11 cellular contexts compared by ENCODE assay signal in genomic region chr13:28313579-28313978, GRCh38.
A peak's percentile ranks its signal among the peaks of the same experiment; 100 is the strongest.
DNase-seq lines count a peak whose midpoint lies in the region; ATAC-seq and TF ChIP-seq lines count a peak whose summit lies in the region.
"Had no signal": no experiment of that assay in that cellular context is flagged by ENCODE, and none has a peak within 500 bp of the region (broad histone marks: within the 10 kb centered on the region; RNA-seq: fewer than 3 reads in every experiment).

No MANE protein-coding gene starts in this region.

- no peak overlapping the region for H3K4ac ChIP-seq in mesendoderm (ENCODE audit: low read depth, low read length)

- ATAC-seq in activated CD8-positive, alpha-beta T cell treated with anti-CD3 and anti-CD28 coated beads for 36 hours = peak; percentile 53
- ATAC-seq in stimulated activated effector memory CD8-positive, alpha-beta T cell treated with anti-CD3 and anti-CD28 coated beads, Interleukin-12 subunit alpha, Interleukin-12 subunit beta, amount 100 ng/mL, for 72 hours = no peak

- no peak overlapping the region for H2AK5ac ChIP-seq in mesendoderm (ENCODE audit: low read length)

- H2BK15ac ChIP-seq in mesendoderm (replicated peaks; ENCODE audit: low read depth) = no peak overlapping the region

- WGBS in mesendoderm (ENCODE audit: extremely low coverage, insufficient coverage, low lambda C conversion rate) = no CpG with 5 or more reads among the region's 6 CpGs

- no peaks in the 10 kb centered on the region for H3K9me3 ChIP-seq in effector memory CD4-positive, alpha-beta T cell (ENCODE audit: control insufficient read depth, low read length)

- H3K9ac ChIP-seq in mesendoderm (ENCODE audit: low read length) = no peak overlapping the region

- H4K8ac ChIP-seq in mesendoderm (ENCODE audit: low read depth, low read length) = no peak overlapping the region

- no peaks in the 10 kb centered on the region for H3K27me3 Mint-ChIP-seq in activated CD8-positive, alpha-beta T cell treated with anti-CD3 and anti-CD28 coated beads for 36 hours

- intact Hi-C loops in activated CD8-positive, alpha-beta T cell treated with anti-CD3 and anti-CD28 coated beads for 36 hours (cut with micrococcal nuclease) = no loop called here

- no peak overlapping the region for H2BK5ac ChIP-seq in mesendoderm (ENCODE audit: low read length)

- H3K23ac ChIP-seq in mesendoderm (ENCODE audit: low read length) = no peak overlapping the region

- no peaks in the 10 kb centered on the region for H3K4me1 Mint-ChIP-seq in activated CD8-positive, alpha-beta T cell treated with anti-CD3 and anti-CD28 coated beads for 36 hours (ENCODE audit: low read depth)
- no peaks in the 10 kb centered on the region for H3K4me1 Mint-ChIP-seq in stimulated activated effector memory CD8-positive, alpha-beta T cell treated with anti-CD3 and anti-CD28 coated beads, Interleukin-12 subunit alpha, Interleukin-12 subunit beta, amount 100 ng/mL, for 72 hours

- no peak overlapping the region for H4K5ac ChIP-seq in mesendoderm (ENCODE audit: low read length)

- POLR2A ChIA-PET in activated CD8-positive, alpha-beta T cell treated with anti-CD3 and anti-CD28 coated beads for 36 hours (lab: Charles Lee) = no interaction called here

- H3K27ac Mint-ChIP-seq in activated CD8-positive, alpha-beta T cell treated with anti-CD3 and anti-CD28 coated beads for 36 hours = no peak overlapping the region
- no peak overlapping the region for H3K27ac Mint-ChIP-seq in stimulated activated effector memory CD8-positive, alpha-beta T cell treated with anti-CD3 and anti-CD28 coated beads, Interleukin-12 subunit alpha, Interleukin-12 subunit beta, amount 100 ng/mL, for 72 hours

- no peaks in the 10 kb centered on the region for H3K27me3 ChIP-seq in mesendoderm (ENCODE audit: insufficient read depth, low read length, poor library complexity)
- H3K27me3 ChIP-seq in effector memory CD4-positive, alpha-beta T cell (replicated peaks; ENCODE audit: control insufficient read depth, insufficient read depth, low read length, poor library complexity, severe bottlenecking) = no peaks in the 10 kb centered on the region

- no peaks in the 10 kb centered on the region for H3K79me1 ChIP-seq in mesendoderm (ENCODE audit: low read length)

- H3K18ac ChIP-seq in mesendoderm (ENCODE audit: low read length) = no peak overlapping the region

- no peaks in the 10 kb centered on the region for H3K4me1 ChIP-seq in mesendoderm (ENCODE audit: control insufficient read depth, low read depth, low read length)
- H3K4me1 ChIP-seq in effector memory CD4-positive, alpha-beta T cell (ENCODE audit: control insufficient read depth, insufficient read depth, low read length, poor library complexity, severe bottlenecking) = no peaks in the 10 kb centered on the region

- no peak overlapping the region for H3K27ac ChIP-seq in mesendoderm (ENCODE audit: low read depth, low read length)
- H3K27ac ChIP-seq in effector memory CD4-positive, alpha-beta T cell (ENCODE audit: insufficient read depth, low read length, poor library complexity, severe bottlenecking) = no peak overlapping the region
- H3K27ac ChIP-seq: PC-9 had no signal

- no peaks in the 10 kb centered on the region for H3K9me3 Mint-ChIP-seq in activated CD8-positive, alpha-beta T cell treated with anti-CD3 and anti-CD28 coated beads for 36 hours
- no peaks in the 10 kb centered on the region for H3K9me3 Mint-ChIP-seq in stimulated activated effector memory CD8-positive, alpha-beta T cell treated with anti-CD3 and anti-CD28 coated beads, Interleukin-12 subunit alpha, Interleukin-12 subunit beta, amount 100 ng/mL, for 72 hours

- no peaks in the 10 kb centered on the region for H3K36me3 Mint-ChIP-seq in activated CD8-positive, alpha-beta T cell treated with anti-CD3 and anti-CD28 coated beads for 36 hours (ENCODE audit: low read depth)
- H3K36me3 Mint-ChIP-seq in stimulated activated effector memory CD8-positive, alpha-beta T cell treated with anti-CD3 and anti-CD28 coated beads, Interleukin-12 subunit alpha, Interleukin-12 subunit beta, amount 100 ng/mL, for 72 hours = no peaks in the 10 kb centered on the region

- CTCF ChIA-PET in activated CD8-positive, alpha-beta T cell treated with anti-CD3 and anti-CD28 coated beads for 36 hours (lab: Charles Lee) = interaction anchor here (1.8 to 3.2 kb wide), 2 partner anchors 11 to 21 kb away, joined by 5 to 15 read pairs; no protein-coding TSS in a partner anchor

- H3K56ac ChIP-seq in mesendoderm (ENCODE audit: low read length) = no peak overlapping the region

- H3K36me3 ChIP-seq in mesendoderm (ENCODE audit: control insufficient read depth, insufficient read depth, low read length) = no peaks in the 10 kb centered on the region
- no peaks in the 10 kb centered on the region for H3K36me3 ChIP-seq in effector memory CD4-positive, alpha-beta T cell (ENCODE audit: control insufficient read depth, insufficient read depth, low read length)

- H3K4me3 Mint-ChIP-seq in activated CD8-positive, alpha-beta T cell treated with anti-CD3 and anti-CD28 coated beads for 36 hours = no peak overlapping the region
- no peak overlapping the region for H3K4me3 Mint-ChIP-seq in stimulated activated effector memory CD8-positive, alpha-beta T cell treated with anti-CD3 and anti-CD28 coated beads, Interleukin-12 subunit alpha, Interleukin-12 subunit beta, amount 100 ng/mL, for 72 hours

- no peak overlapping the region for H2BK120ac ChIP-seq in mesendoderm (ENCODE audit: low read depth, low read length)

- H3K4me3 ChIP-seq in HFF-Myc (replicated peaks; ENCODE audit: low read depth, low read length) (no peak overlapping the region), mesendoderm (ENCODE audit: low read length) (no peak overlapping the region)
- no peak overlapping the region for H3K4me3 ChIP-seq in effector memory CD4-positive, alpha-beta T cell (ENCODE audit: insufficient read depth, low read depth, low read length, poor library complexity, severe bottlenecking)
- H3K4me3 ChIP-seq: PC-9 had no signal

- peak; percentile 50 for TF ChIP-seq CTCF in HFF-Myc (IDR thresholded peaks at IDR 0.05; ENCODE audit: low read depth, low read length, missing control alignments)
- peak; percentile 42 for TF ChIP-seq CTCF in activated CD8-positive, alpha-beta T cell treated with anti-CD3 and anti-CD28 coated beads for 36 hours (IDR thresholded peaks at IDR 0.05)

- H3K79me2 ChIP-seq in mesendoderm (ENCODE audit: control insufficient read depth, insufficient read depth, low read length) = no peaks in the 10 kb centered on the region

- no peak overlapping the region for H3K4me2 ChIP-seq in mesendoderm (ENCODE audit: low read length)
- H3K4me2 ChIP-seq: PC-9 had no signal

- DNase-seq in NOMO-1 treated with DMSO at 0.1 percent for 48 hours (lab: John Stamatoyannopoulos, UW; ENCODE audit: unreplicated experiment) (peak; percentile 30), NOMO-1 treated with dmso at 0.1 percent for 144 hours (lab: John Stamatoyannopoulos, UW; ENCODE audit: unreplicated experiment) (no peak), HFF-Myc (ENCODE audit: extremely low read depth, low read depth) (no peak), mesendoderm (peak; percentile 54), NCI-H2196 (lab: John Stamatoyannopoulos, UW; ENCODE audit: unreplicated experiment) (no peak)
- peak; percentile 62 for DNase-seq in activated CD8-positive, alpha-beta T cell treated with anti-CD3 and anti-CD28 coated beads for 36 hours
- DNase-seq in stimulated activated effector memory CD8-positive, alpha-beta T cell treated with anti-CD3 and anti-CD28 coated beads, Interleukin-12 subunit alpha, Interleukin-12 subunit beta, amount 100 ng/mL, for 72 hours (ENCODE audit: low spot score in 2 of 2) = no peak
- DNase-seq in effector memory CD4-positive, alpha-beta T cell = no peak
- DNase-seq: C1 segment of cervical spinal cord; effector CD4-positive, alpha-beta T cell; PC-9 had no signal

Comparison
In these comparisons a context has a peak if more than half of its experiments do, and no peak if none do; other contexts are left out.
1. DNase-seq: peak in NOMO-1 treated with DMSO at 0.1 percent for 48 hours (single experiment), activated CD8-positive, alpha-beta T cell treated with anti-CD3 and anti-CD28 coated beads for 36 hours (single experiment) and mesendoderm (single experiment); none in NOMO-1 treated with dmso at 0.1 percent for 144 hours (single experiment), HFF-Myc (single experiment), stimulated activated effector memory CD8-positive, alpha-beta T cell treated with anti-CD3 and anti-CD28 coated beads, Interleukin-12 subunit alpha, Interleukin-12 subunit beta, amount 100 ng/mL, for 72 hours (0 of 2), effector memory CD4-positive, alpha-beta T cell (0 of 3) and NCI-H2196 (single experiment).